In the genomic region with DNA sequence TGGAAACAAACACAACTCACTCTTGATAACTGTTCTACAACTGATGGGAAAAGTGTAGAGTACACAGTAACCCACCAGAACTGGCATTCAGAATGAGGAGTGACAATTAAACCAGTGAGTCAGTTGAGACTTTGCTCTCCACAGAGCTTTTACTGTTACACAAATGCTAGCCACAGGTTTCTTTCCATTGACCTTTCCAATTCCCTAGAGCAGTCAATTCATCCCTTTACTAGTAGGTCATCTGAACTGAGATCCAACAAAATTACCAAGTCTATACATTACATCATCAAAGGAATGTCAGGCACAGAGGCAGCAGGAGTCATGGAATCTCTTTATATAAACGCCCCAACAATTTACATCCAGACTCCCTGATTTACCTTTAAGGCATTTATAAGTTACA, we compare ENCODE assay signal across 15 cellular contexts.
DNase-seq lines count a peak whose midpoint lies in the region.
"Had no signal": no experiment of that assay in that cellular context is flagged by ENCODE, and none has a peak within 500 bp of the region (broad histone marks: within the 10 kb centered on the region; RNA-seq: fewer than 3 reads in every experiment).

No MANE protein-coding gene starts in this region.

- no peaks in the 10 kb centered on the region for H3K9me3 ChIP-seq in mesodermal cell (ENCODE audit: control insufficient read depth, low read length)

- H3K27ac ChIP-seq in mesodermal cell (ENCODE audit: low read depth, low read length, severe bottlenecking): peak overlapping the region; percentile 38

- no peak overlapping the region for H3K4me3 ChIP-seq in mesodermal cell (ENCODE audit: extremely low read depth, insufficient read depth, low read length, poor library complexity, severe bottlenecking)

- peak; percentile 72 for DNase-seq in COLO829 (ENCODE audit: low spot score)
- peak; percentile 58 for DNase-seq in LHCN-M2 (ENCODE audit: low read depth)
- peak; percentile 69 for DNase-seq in fibroblast of gingiva (ENCODE audit: low read depth)
- DNase-seq in stimulated activated CD4-positive, alpha-beta T cell treated with anti-CD3 and anti-CD28 coated beads, Interleukin-4, amount 100 ng/mL, for 4 hours: no peak
- no peak for DNase-seq in GOT3 (lab: John Stamatoyannopoulos, UW)
- DNase-seq in stimulated activated naive CD4-positive, alpha-beta T cell (lab: John Stamatoyannopoulos, UW): no peak
- DNase-seq in NCI-H82 (lab: John Stamatoyannopoulos, UW): no peak
- DNase-seq: activated CD4-positive, alpha-beta T cell treated with anti-CD3 and anti-CD28 coated beads for 4 hours; activated T-cell treated with anti-CD3 and anti-CD28 coated beads, Interleukin-2, amount 50 U/mL, for 24 hours; aorta; C1 segment of cervical spinal cord; hypothalamus; midbrain; NCI-H2227 treated with DMSO at 0.1 percent for 48 hours had no signal

- no peaks in the 10 kb centered on the region for H3K36me3 ChIP-seq in mesodermal cell (ENCODE audit: control insufficient read depth, insufficient read depth, low read length)

- peaks cover 38% of the 10 kb centered on the region for H3K4me1 ChIP-seq in mesodermal cell (ENCODE audit: control insufficient read depth, insufficient read depth, low read length, poor library complexity, severe bottlenecking)

- no CpG with 5 or more reads among the region's 1 CpG for WGBS in mesodermal cell (ENCODE audit: insufficient coverage in 2 of 2), 2 experiments

Comparison
In these comparisons a context has a peak if more than half of its experiments do, and no peak if none do; other contexts are left out.
1. DNase-seq: peak in COLO829 (single experiment), LHCN-M2 (single experiment) and fibroblast of gingiva (single experiment); none in stimulated activated CD4-positive, alpha-beta T cell treated with anti-CD3 and anti-CD28 coated beads, Interleukin-4, amount 100 ng/mL, for 4 hours (0 of 2), GOT3 (single experiment), stimulated activated naive CD4-positive, alpha-beta T cell (0 of 6) and NCI-H82 (single experiment).